Comparison of ENCODE assay signal across 1 cellular context in genomic region chr2:127620867-127621266, GRCh38.
TF ChIP-seq lines count a peak whose summit lies in the region.

No MANE protein-coding gene starts in this region.

TF ChIP-seq in HepG2, 621 proteins besides CTCF, POLR2A, EP300 and RAD21:
- no peak for TF ChIP-seq TOPORS (CRISPR knock-in tag; IDR thresholded peaks at IDR 0.05)
- no peak for TF ChIP-seq ZMYM2 (CRISPR knock-in tag; IDR thresholded peaks at IDR 0.05)
- TF ChIP-seq CCAR2 (optimal IDR thresholded peaks at IDR 0.05; ENCODE audit: low read depth, low read length): no peak
- TF ChIP-seq KLF9 (CRISPR knock-in tag; IDR thresholded peaks at IDR 0.05; ENCODE audit: low read depth): no peak
- no peak for TF ChIP-seq ZNF430 (CRISPR knock-in tag; IDR thresholded peaks at IDR 0.05)
TF ChIP-seq in HepG2: peak in this region for 0.
